ENCODE assay signal across 15 cellular contexts in the genomic region with DNA sequence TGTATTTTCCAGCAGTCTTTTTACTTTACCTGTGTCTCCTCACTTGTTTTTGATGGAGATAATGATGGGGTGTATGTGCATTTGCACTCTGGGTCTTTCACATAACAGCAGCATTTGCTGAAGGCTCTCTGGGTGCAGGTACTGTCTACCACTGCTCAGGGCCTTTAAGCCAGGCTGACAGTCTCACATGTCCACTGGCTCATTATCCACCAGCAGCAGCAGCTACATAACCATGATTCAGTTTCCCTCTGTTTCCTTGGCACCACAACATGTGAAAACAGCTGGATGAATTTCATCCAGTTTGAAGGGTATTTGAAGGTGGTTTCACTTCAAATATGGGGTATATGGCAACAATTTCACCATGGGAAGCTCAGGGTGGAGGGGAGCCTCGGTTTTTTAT. TPM values are rescaled to one million over a fixed set of nuclear protein-coding genes. Genes with fewer than 3 reads are reported as not detected.
DNase-seq lines count a peak whose midpoint lies in the region; ATAC-seq and TF ChIP-seq lines count a peak whose summit lies in the region.
"Had no signal": no experiment of that assay in that cellular context is flagged by ENCODE, and none has a peak within 500 bp of the region (broad histone marks: within the 10 kb centered on the region; RNA-seq: fewer than 3 reads in every experiment).

No MANE protein-coding gene starts in this region.

- DNase-seq in HT1080 (ENCODE audit: low read depth) (peak; percentile 37), WTC11 (ENCODE audit: low spot score) (no peak), fibroblast of villous mesenchyme (ENCODE audit: low read depth) (peak; percentile 16), stromal cell of bone marrow (ENCODE audit: low read depth) (peak; percentile 62), left ventricle myocardium inferior (no peak), occipital lobe (lab: John Stamatoyannopoulos, UW) (no peak)
- no peak for DNase-seq in activated CD4-positive, CD25-positive, alpha-beta regulatory T cell (lab: John Stamatoyannopoulos, UW)
- DNase-seq: activated CD4-positive, alpha-beta T cell treated with anti-CD3 and anti-CD28 coated beads, Interleukin-2, amount 10 ng/mL, durations not matched to agents 24 days and 14 days; body of pancreas; lower lobe of right lung; NCI-H1105; NCI-H446; Peyer's patch had no signal

- H3K4me1 ChIP-seq in left ventricle myocardium inferior: no peaks in the 10 kb centered on the region
- H3K4me1 ChIP-seq: body of pancreas, lower lobe of right lung, Peyer's patch had no signal

- peak overlapping the region; percentile 95 for H3K27ac Mint-ChIP-seq in WTC11
- H3K27ac Mint-ChIP-seq: activated CD4-positive, alpha-beta T cell treated with anti-CD3 and anti-CD28 coated beads, Interleukin-2, amount 10 ng/mL, durations not matched to agents 24 days and 14 days; T-helper 1 cell treated with Interleukin-12 subunit alpha and Interleukin-12 subunit beta and Interleukin-4 antibody, amounts not matched to agents 30 μg/mL and 1 μg/mL, for 36 hours had no signal

- intact Hi-C loops in left ventricle myocardium inferior (cut with micrococcal nuclease): no loop called here

- peaks cover 5% of the 10 kb centered on the region; the same call in 1 of the 2 replicates for H3K27me3 Mint-ChIP-seq in WTC11 (ENCODE audit: low read depth)

- POLR2A ChIA-PET in WTC11 (lab: Charles Lee): no interaction called here

- H3K4me1 Mint-ChIP-seq in WTC11: peaks cover 42% of the 10 kb centered on the region
- H3K4me1 Mint-ChIP-seq: activated CD4-positive, alpha-beta T cell treated with anti-CD3 and anti-CD28 coated beads, Interleukin-2, amount 10 ng/mL, durations not matched to agents 24 days and 14 days had no signal

- peaks cover 8% of the 10 kb centered on the region for H3K9me3 ChIP-seq in left ventricle myocardium inferior (replicated peaks)
- H3K9me3 ChIP-seq: body of pancreas, lower lobe of right lung, Peyer's patch had no signal

- H3K4me3 Mint-ChIP-seq in WTC11: no peak overlapping the region
- H3K4me3 Mint-ChIP-seq: activated CD4-positive, alpha-beta T cell treated with anti-CD3 and anti-CD28 coated beads, Interleukin-2, amount 10 ng/mL, durations not matched to agents 24 days and 14 days; T-helper 1 cell treated with Interleukin-12 subunit alpha and Interleukin-12 subunit beta and Interleukin-4 antibody, amounts not matched to agents 30 μg/mL and 1 μg/mL, for 36 hours had no signal

- H3K36me3 Mint-ChIP-seq in WTC11: peaks cover 23% of the 10 kb centered on the region

- TF ChIP-seq CTCF in WTC11 (IDR thresholded peaks at IDR 0.05) (no peak), fibroblast of villous mesenchyme (IDR thresholded peaks at IDR 0.05; ENCODE audit: insufficient read depth, low read depth, low read length) (no peak), left ventricle myocardium inferior (IDR thresholded peaks at IDR 0.05; ENCODE audit: borderline replicate concordance) (no peak)

- no peak overlapping the region for H3K27ac ChIP-seq in left ventricle myocardium inferior (replicated peaks)
- H3K27ac ChIP-seq: body of pancreas, Peyer's patch had no signal

- no peak overlapping the region for H3K4me3 ChIP-seq in fibroblast of villous mesenchyme (ENCODE audit: low read depth, low read length)
- no peak overlapping the region for H3K4me3 ChIP-seq in left ventricle myocardium inferior
- H3K4me3 ChIP-seq: body of pancreas, lower lobe of right lung, Peyer's patch had no signal

- H3K27me3 ChIP-seq in left ventricle myocardium inferior (ENCODE audit: low read depth): no peaks in the 10 kb centered on the region
- H3K27me3 ChIP-seq: body of pancreas, Peyer's patch had no signal

- no peak for ATAC-seq in WTC11
- ATAC-seq: body of pancreas, HepG2, lower lobe of right lung had no signal

- no peaks in the 10 kb centered on the region for H3K36me3 ChIP-seq in left ventricle myocardium inferior
- H3K36me3 ChIP-seq: lower lobe of right lung, Peyer's patch had no signal

- H3K9me3 Mint-ChIP-seq in WTC11: peaks cover 36% of the 10 kb centered on the region
- H3K9me3 Mint-ChIP-seq: activated CD4-positive, alpha-beta T cell treated with anti-CD3 and anti-CD28 coated beads, Interleukin-2, amount 10 ng/mL, durations not matched to agents 24 days and 14 days had no signal

- CTCF ChIA-PET in WTC11 (lab: Charles Lee): interaction anchor here (1.9 kb wide), 1 partner anchor 41 kb away, joined by 7 read pairs; no protein-coding TSS in a partner anchor

TF ChIP-seq in WTC11, 78 proteins besides CTCF, POLR2A, EP300 and RAD21:
- TF ChIP-seq RORB (CRISPR knock-in tag; IDR thresholded peaks at IDR 0.05): no peak
- TF ChIP-seq GTF2I (CRISPR knock-in tag; conservative IDR thresholded peaks at IDR 0.05): no peak
- TF ChIP-seq SOX15 (CRISPR knock-in tag; IDR thresholded peaks at IDR 0.05): no peak
- 0 out of 2 replicates have a peak, but pooled peaks have one; percentile 20 for TF ChIP-seq FOXK1 (CRISPR knock-in tag; IDR thresholded peaks at IDR 0.05)

RNA-seq across cellular contexts. Expression of gene ROR1, which starts 41.2 kb away (rescaled TPM):
- 2.7 and 2.9 TPM in 2 replicates for total RNA-seq in HT1080 (2014; rRNA removed; shearing (Covaris generic))
- 1.9 and 2.5 TPM in 2 replicates for polyA plus RNA-seq in HT1080 (2015; cell fraction: cytosol; rRNA removed)
- polyA plus RNA-seq in HT1080 (2015; cell fraction: nucleus; rRNA removed): 4.6 and 5.6 TPM in 2 replicates
- 54.6 to 56.3 TPM (median 55.2 TPM) in 3 replicates for total RNA-seq in WTC11 (2021)
- total RNA-seq in fibroblast of villous mesenchyme: 8.6 and 10.3 TPM in 2 replicates
- total RNA-seq in left ventricle myocardium inferior: 14.0 TPM
- 2.5 TPM for total RNA-seq in occipital lobe
- total RNA-seq: activated CD4-positive, alpha-beta T cell treated with anti-CD3 and anti-CD28 coated beads, Interleukin-2, amount 10 ng/mL, durations not matched to agents 24 days and 14 days had no signal

Comparison
In these comparisons a context has a peak if more than half of its experiments do, and no peak if none do; other contexts are left out.
1. DNase-seq: peak in HT1080 (single experiment), fibroblast of villous mesenchyme (single experiment) and stromal cell of bone marrow (single experiment); none in WTC11 (single experiment), activated CD4-positive, CD25-positive, alpha-beta regulatory T cell (0 of 4), left ventricle myocardium inferior (single experiment) and occipital lobe (single experiment).